Comparison of ENCODE assay signal across 8 cellular contexts in genomic region chr14:39233680-39234326, GRCh38. TPM values are rescaled to one million over a fixed set of nuclear protein-coding genes. Genes with fewer than 3 reads are reported as not detected.
DNase-seq lines count a peak whose midpoint lies in the region; ATAC-seq and TF ChIP-seq lines count a peak whose summit lies in the region.

A gene with protein sequence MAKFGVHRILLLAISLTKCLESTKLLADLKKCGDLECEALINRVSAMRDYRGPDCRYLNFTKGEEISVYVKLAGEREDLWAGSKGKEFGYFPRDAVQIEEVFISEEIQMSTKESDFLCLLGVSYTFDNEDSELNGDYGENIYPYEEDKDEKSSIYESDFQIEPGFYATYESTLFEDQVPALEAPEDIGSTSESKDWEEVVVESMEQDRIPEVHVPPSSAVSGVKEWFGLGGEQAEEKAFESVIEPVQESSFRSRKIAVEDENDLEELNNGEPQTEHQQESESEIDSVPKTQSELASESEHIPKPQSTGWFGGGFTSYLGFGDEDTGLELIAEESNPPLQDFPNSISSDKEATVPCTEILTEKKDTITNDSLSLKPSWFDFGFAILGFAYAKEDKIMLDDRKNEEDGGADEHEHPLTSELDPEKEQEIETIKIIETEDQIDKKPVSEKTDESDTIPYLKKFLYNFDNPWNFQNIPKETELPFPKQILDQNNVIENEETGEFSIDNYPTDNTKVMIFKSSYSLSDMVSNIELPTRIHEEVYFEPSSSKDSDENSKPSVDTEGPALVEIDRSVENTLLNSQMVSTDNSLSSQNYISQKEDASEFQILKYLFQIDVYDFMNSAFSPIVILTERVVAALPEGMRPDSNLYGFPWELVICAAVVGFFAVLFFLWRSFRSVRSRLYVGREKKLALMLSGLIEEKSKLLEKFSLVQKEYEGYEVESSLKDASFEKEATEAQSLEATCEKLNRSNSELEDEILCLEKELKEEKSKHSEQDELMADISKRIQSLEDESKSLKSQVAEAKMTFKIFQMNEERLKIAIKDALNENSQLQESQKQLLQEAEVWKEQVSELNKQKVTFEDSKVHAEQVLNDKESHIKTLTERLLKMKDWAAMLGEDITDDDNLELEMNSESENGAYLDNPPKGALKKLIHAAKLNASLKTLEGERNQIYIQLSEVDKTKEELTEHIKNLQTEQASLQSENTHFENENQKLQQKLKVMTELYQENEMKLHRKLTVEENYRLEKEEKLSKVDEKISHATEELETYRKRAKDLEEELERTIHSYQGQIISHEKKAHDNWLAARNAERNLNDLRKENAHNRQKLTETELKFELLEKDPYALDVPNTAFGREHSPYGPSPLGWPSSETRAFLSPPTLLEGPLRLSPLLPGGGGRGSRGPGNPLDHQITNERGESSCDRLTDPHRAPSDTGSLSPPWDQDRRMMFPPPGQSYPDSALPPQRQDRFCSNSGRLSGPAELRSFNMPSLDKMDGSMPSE (N-terminal part only) (plus strand): TSS chr14:39233915. CDS start chr14:39234115, 200 bp downstream.

- H3K4me2 ChIP-seq in mesendoderm (ENCODE audit: low read length), result no peak within 1 kb of the TSS

- H3K18ac ChIP-seq in mesendoderm (ENCODE audit: low read length), result no peak within 1 kb of the TSS

- H3K23ac ChIP-seq in mesendoderm (ENCODE audit: low read length), result no peak within 1 kb of the TSS

- H3K79me1 ChIP-seq in mesendoderm (ENCODE audit: low read length), result no peaks in the 10 kb centered on the region

- H3K27ac Mint-ChIP-seq in activated CD8-positive, alpha-beta memory T cell treated with anti-CD3 and anti-CD28 coated beads, Interleukin-2, amount 10 ng/mL, durations not matched to agents 7 days and 5 days, result peak within 1 kb of the TSS; percentile 89

- H3K4me1 ChIP-seq in mesendoderm (ENCODE audit: control insufficient read depth, low read depth, low read length) (no peaks in the 10 kb centered on the region), urinary bladder (ENCODE audit: insufficient read depth) (no peaks in the 10 kb centered on the region)

- CTCF ChIA-PET in activated CD8-positive, alpha-beta memory T cell treated with anti-CD3 and anti-CD28 coated beads, Interleukin-2, amount 10 ng/mL, durations not matched to agents 7 days and 5 days (lab: Charles Lee), result interaction anchor here (2.5 kb wide), 1 partner anchor 33 kb away, joined by 7 read pairs; no protein-coding TSS in a partner anchor

- no peak within 1 kb of the TSS for H2BK5ac ChIP-seq in mesendoderm (ENCODE audit: low read length)

- intact Hi-C loops in dorsolateral prefrontal cortex (cut with DNase I), result no loop called here

- H3K27me3 Mint-ChIP-seq in activated CD8-positive, alpha-beta memory T cell treated with anti-CD3 and anti-CD28 coated beads, Interleukin-2, amount 10 ng/mL, durations not matched to agents 7 days and 5 days, result no peaks in the 10 kb centered on the region

- H3K4me3 Mint-ChIP-seq in activated CD8-positive, alpha-beta memory T cell treated with anti-CD3 and anti-CD28 coated beads, Interleukin-2, amount 10 ng/mL, durations not matched to agents 7 days and 5 days, result peak within 1 kb of the TSS; percentile 8

- no peak within 1 kb of the TSS for H4K8ac ChIP-seq in mesendoderm (ENCODE audit: low read depth, low read length)

- no peak within 1 kb of the TSS for H4K5ac ChIP-seq in mesendoderm (ENCODE audit: low read length)

- H3K79me2 ChIP-seq in mesendoderm (ENCODE audit: control insufficient read depth, insufficient read depth, low read length), result no peaks in the 10 kb centered on the region

- no peak within 1 kb of the TSS for H3K9ac ChIP-seq in mesendoderm (ENCODE audit: low read length)

- H3K27me3 ChIP-seq in dorsolateral prefrontal cortex, result no peaks in the 10 kb centered on the region
- no peaks in the 10 kb centered on the region for H3K27me3 ChIP-seq in mesendoderm (ENCODE audit: insufficient read depth, low read length, poor library complexity)

- no peaks in the 10 kb centered on the region for H3K9me3 Mint-ChIP-seq in activated CD8-positive, alpha-beta memory T cell treated with anti-CD3 and anti-CD28 coated beads, Interleukin-2, amount 10 ng/mL, durations not matched to agents 7 days and 5 days (ENCODE audit: low read depth)

- no peak within 1 kb of the TSS for H3K56ac ChIP-seq in mesendoderm (ENCODE audit: low read length)

- no peak for ATAC-seq in activated CD8-positive, alpha-beta memory T cell treated with anti-CD3 and anti-CD28 coated beads, Interleukin-2, amount 10 ng/mL, durations not matched to agents 7 days and 5 days
- ATAC-seq in HG03342 (IDR thresholded peaks at IDR 0.05; ENCODE audit: unreplicated experiment) (no peak), HG02973 (IDR thresholded peaks at IDR 0.05; ENCODE audit: unreplicated experiment) (no peak)

- no peak for TF ChIP-seq POLR2A in erythroblast (IDR thresholded peaks at IDR 0.05; ENCODE audit: low read length)

- no peak within 1 kb of the TSS for H2BK120ac ChIP-seq in mesendoderm (ENCODE audit: low read depth, low read length)

- no peak for DNase-seq in activated CD8-positive, alpha-beta memory T cell treated with anti-CD3 and anti-CD28 coated beads, Interleukin-2, amount 10 ng/mL, durations not matched to agents 7 days and 5 days
- DNase-seq in activated CD8-positive, alpha-beta memory T cell treated with anti-CD3 and anti-CD28 coated beads for 24 hours, result no peak
- DNase-seq in dorsolateral prefrontal cortex, result no peak
- no peak for DNase-seq in mesendoderm
- no peak for DNase-seq in erythroblast (lab: John Stamatoyannopoulos, UW)

- no peak within 1 kb of the TSS for H3K4ac ChIP-seq in mesendoderm (ENCODE audit: low read depth, low read length)

- no peak within 1 kb of the TSS for H2AK5ac ChIP-seq in mesendoderm (ENCODE audit: low read length)

- no peaks in the 10 kb centered on the region for H3K36me3 Mint-ChIP-seq in activated CD8-positive, alpha-beta memory T cell treated with anti-CD3 and anti-CD28 coated beads, Interleukin-2, amount 10 ng/mL, durations not matched to agents 7 days and 5 days

- H3K4me1 Mint-ChIP-seq in activated CD8-positive, alpha-beta memory T cell treated with anti-CD3 and anti-CD28 coated beads, Interleukin-2, amount 10 ng/mL, durations not matched to agents 7 days and 5 days, result peaks cover 41% of the 10 kb centered on the region

- H3K4me3 ChIP-seq in dorsolateral prefrontal cortex, result peak within 1 kb of the TSS in 1 of 59 donors; percentile 12
- H3K4me3 ChIP-seq in mesendoderm (ENCODE audit: low read length), result no peak within 1 kb of the TSS
- H3K4me3 ChIP-seq in urinary bladder (ENCODE audit: low read depth, low read length), result no peak within 1 kb of the TSS

- no CpG with 5 or more reads among the region's 7 CpGs for WGBS in mesendoderm (ENCODE audit: extremely low coverage, insufficient coverage, low lambda C conversion rate)
- 79% methylated on average over 7 of the region's 7 CpGs for WGBS in urinary bladder

- H3K36me3 ChIP-seq in mesendoderm (ENCODE audit: control insufficient read depth, insufficient read depth, low read length) (no peaks in the 10 kb centered on the region), urinary bladder (ENCODE audit: insufficient read depth) (no peaks in the 10 kb centered on the region)

- H3K27ac ChIP-seq in dorsolateral prefrontal cortex (no peak within 1 kb of the TSS), mesendoderm (ENCODE audit: low read depth, low read length) (no peak within 1 kb of the TSS), urinary bladder (ENCODE audit: low read depth) (no peak within 1 kb of the TSS)

- peak within 1 kb of the TSS; percentile 36 for H2BK15ac ChIP-seq in mesendoderm (replicated peaks; ENCODE audit: low read depth)

- TF ChIP-seq CTCF in dorsolateral prefrontal cortex (IDR thresholded peaks at IDR 0.05 in 54 of 56, conservative IDR thresholded peaks at IDR 0.05 in 2 of 56; ENCODE audit: low read depth in 1 of 56, partially characterized antibody in 56 of 56), result no peak

RNA-seq across cellular contexts. Expression of the gene that starts here (rescaled TPM):
- 10 to 100 TPM; 25.6 to 26.9 TPM for total RNA-seq in activated CD8-positive, alpha-beta memory T cell treated with anti-CD3 and anti-CD28 coated beads, Interleukin-2, amount 10 ng/mL, durations not matched to agents 7 days and 5 days
- 10 to 100 TPM; 15.4 to 31.9 (median 23.5) TPM for total RNA-seq in dorsolateral prefrontal cortex
- polyA plus RNA-seq in mesendoderm (2013, experiment 1 of 2), result 12.0 TPM
- 11.9 TPM for polyA plus RNA-seq in mesendoderm (2013, experiment 2 of 2)
- total RNA-seq in urinary bladder, result 34.9 TPM
- 13.5 TPM for polyA plus RNA-seq in urinary bladder
